Comparison of ENCODE assay signal across 8 cellular contexts in genomic region chr1:1891349-1892078, GRCh38. TPM values are rescaled to one million over a fixed set of nuclear protein-coding genes. Genes with fewer than 3 reads are reported as not detected.
A peak's percentile ranks its signal among the peaks of the same experiment; 100 is the strongest.
DNase-seq lines count a peak whose midpoint lies in the region; ATAC-seq and TF ChIP-seq lines count a peak whose summit lies in the region.

No MANE protein-coding gene starts in this region.

- ATAC-seq in HG03439 (IDR thresholded peaks at IDR 0.05; ENCODE audit: unreplicated experiment) (peak; percentile 10), foreskin keratinocyte (peak; percentile 12)

- no peak for TF ChIP-seq POLR2A in testis (IDR thresholded peaks at IDR 0.05)

- peak; percentile 67 to 79 for DNase-seq in NCI-H187 (lab: John Stamatoyannopoulos, UW)
- no peak for DNase-seq in NCI-H187 treated with DMSO at 0.1 percent for 48 hours (lab: John Stamatoyannopoulos, UW)
- DNase-seq in PC-9 = peak; percentile 48 to 61
- peak; percentile 81 for DNase-seq in activated gamma-delta T cell (lab: John Stamatoyannopoulos, UW)
- DNase-seq in foreskin keratinocyte = peak in 1 of 2 donors; percentile 11
- DNase-seq in testis = peak; percentile 83

- H3K36me3 ChIP-seq in PC-9 (ENCODE audit: low read depth) (no peaks in the 10 kb centered on the region; the same call in 1 of the 2 replicates), neutrophil (no peaks in the 10 kb centered on the region), testis (ENCODE audit: low read depth, missing control alignments) (no peaks in the 10 kb centered on the region)

- H3F3A ChIP-seq in PC-9 (ENCODE audit: insufficient read depth, low read depth) = peaks cover 11% of the 10 kb centered on the region

- no peaks in the 10 kb centered on the region for H3K9me2 ChIP-seq in PC-9 (ENCODE audit: insufficient read depth)

- no peak for TF ChIP-seq CTCF in PC-9 (conservative IDR thresholded peaks at IDR 0.05)
- TF ChIP-seq CTCF in foreskin keratinocyte (conservative IDR thresholded peaks at IDR 0.05) = no peak
- no peak for TF ChIP-seq CTCF in neutrophil (IDR thresholded peaks at IDR 0.05)
- no peak for TF ChIP-seq CTCF in testis (IDR thresholded peaks at IDR 0.05)

- POLR2A ChIA-PET in PC-9 (lab: Charles Lee; ENCODE audit: unreplicated experiment) = no interaction called here

- H3K27ac ChIP-seq in PC-9 (no peak overlapping the region), foreskin keratinocyte (peak overlapping the region; percentile 88), neutrophil (peak overlapping the region; percentile 98), testis (peak overlapping the region; percentile 91 to 96)

- CTCF ChIA-PET in PC-9 (lab: Charles Lee) = no interaction called here

- H3K27me3 ChIP-seq in PC-9 (ENCODE audit: insufficient read depth, low read depth) (no peaks in the 10 kb centered on the region), foreskin keratinocyte (no peaks in the 10 kb centered on the region), neutrophil (peaks cover 28% of the 10 kb centered on the region), testis (no peaks in the 10 kb centered on the region)

- peak overlapping the region; percentile 81 for H2AFZ ChIP-seq in PC-9

- 0 to 2% methylated on average over 21 to 37 of the region's 59 CpGs for WGBS in testis, 2 donors

- peaks cover 37% of the 10 kb centered on the region for H3K79me2 ChIP-seq in PC-9 (ENCODE audit: low read depth)

- intact Hi-C loops in PC-9 (cut with micrococcal nuclease; ENCODE audit: unreplicated experiment) = loop anchor here (2.0 to 5.0 kb wide), 2 partner anchors 33 to 109 kb away; no protein-coding TSS in a partner anchor
- intact Hi-C loops in testis (cut with DNase I; ENCODE audit: low total_unique reads) = no loop called here

- peak overlapping the region; percentile 91 for H3K4me2 ChIP-seq in PC-9

- peak overlapping the region; percentile 65 for H3K4me3 ChIP-seq in PC-9
- H3K4me3 ChIP-seq in neutrophil (ENCODE audit: low read depth in 1 of 2, low read length in 1 of 2) = peak overlapping the region; percentile 74 to 79
- peak overlapping the region; percentile 86 for H3K4me3 ChIP-seq in testis

- BruUV-seq in PC-9 (replicated peaks; lab: Mats Ljungman, UMichigan) = no TSS peak

- H3K9me3 ChIP-seq in PC-9 (ENCODE audit: insufficient read depth, low read depth) = no peaks in the 10 kb centered on the region
- no peaks in the 10 kb centered on the region for H3K9me3 ChIP-seq in neutrophil
- H3K9me3 ChIP-seq in testis = no peaks in the 10 kb centered on the region

- H3K4me1 ChIP-seq in PC-9 (replicated peaks; ENCODE audit: insufficient read depth) (peaks cover 36% of the 10 kb centered on the region), foreskin keratinocyte (peaks cover 22% of the 10 kb centered on the region), neutrophil (ENCODE audit: control insufficient read depth in 1 of 2, insufficient read depth in 1 of 2, low read depth in 1 of 2, low read length in 1 of 2) (peaks cover 34 to 43% of the 10 kb centered on the region in 2 experiments), testis (peaks cover 47% of the 10 kb centered on the region)

- peaks cover 34% of the 10 kb centered on the region for H4K20me1 ChIP-seq in PC-9 (ENCODE audit: insufficient read depth)

RNA-seq across cellular contexts. Expression of gene GNB1, which starts 0.6 kb away (rescaled TPM):
- total RNA-seq in PC-9 (2021) (257 and 286 TPM in 2 replicates), foreskin keratinocyte (251 and 257 TPM in 2 replicates), testis (100 to 1,000 TPM; 223 to 240 TPM)
- polyA plus RNA-seq in foreskin keratinocyte (195 and 222 TPM in 2 replicates), testis (ENCODE audit: insufficient read depth, low read depth, low replicate concordance) (256 TPM)

RNA-seq across cellular contexts. Expression of gene CALML6, which starts 23.5 kb away (rescaled TPM):
- 2.1 and 3.9 TPM in 2 replicates for total RNA-seq in PC-9 (2021)
- total RNA-seq in foreskin keratinocyte = 0.10 TPM in 1 of 2 replicates, not detected in the other
- 0.06 and 0.15 TPM in 2 replicates for polyA plus RNA-seq in foreskin keratinocyte
- total RNA-seq in testis = 1 to 10 TPM; 1.2 to 2.1 TPM
- polyA plus RNA-seq in testis (ENCODE audit: insufficient read depth, low read depth, low replicate concordance) = 0.96 TPM

RNA-seq across cellular contexts. Expression of gene TMEM52, which starts 27.6 kb away (rescaled TPM):
- 7.4 and 8.5 TPM in 2 replicates for total RNA-seq in PC-9 (2021)
- total RNA-seq in foreskin keratinocyte = 0.82 and 1.8 TPM in 2 replicates
- polyA plus RNA-seq in foreskin keratinocyte = 1.5 and 1.8 TPM in 2 replicates
- total RNA-seq in testis = 100 to 1,000 TPM in 1 of 2 donors, 10 to 100 TPM in 1; 74.0 to 143 TPM
- polyA plus RNA-seq in testis (ENCODE audit: insufficient read depth, low read depth, low replicate concordance) = 40.8 TPM
